3 cellular contexts compared by ENCODE assay signal in genomic region chr16:84343800-84344199, GRCh38. TPM values are rescaled to one million over a fixed set of nuclear protein-coding genes. Genes with fewer than 3 reads are reported as not detected.
"Had no signal": no experiment of that assay in that cellular context is flagged by ENCODE, and none has a peak within 500 bp of the region (broad histone marks: within the 10 kb centered on the region; RNA-seq: fewer than 3 reads in every experiment).

No MANE protein-coding gene starts in this region.

RNA-seq across cellular contexts. Expression of gene ATP2C2, which starts 24.5 kb away (rescaled TPM):
- total RNA-seq: GM23248, H4, HFFc6 had no signal

RNA-seq across cellular contexts. Expression of gene WFDC1, which starts 49.1 kb away (rescaled TPM):
- total RNA-seq: H4 had no signal
